8 cellular contexts compared by ENCODE assay signal in genomic region chr17:57939797-57940196, GRCh38. TPM values are rescaled to one million over a fixed set of nuclear protein-coding genes. Genes with fewer than 3 reads are reported as not detected.
DNase-seq lines count a peak whose midpoint lies in the region; ATAC-seq and TF ChIP-seq lines count a peak whose summit lies in the region.

No MANE protein-coding gene starts in this region.

- POLR2A ChIA-PET in Panc1 (lab: Charles Lee) = interaction anchor here (0.6 to 1.0 kb wide), 2 partner anchors 14 to 67 kb away, joined by 3 to 8 read pairs; no protein-coding TSS in a partner anchor

- H3K9me3 ChIP-seq in Panc1 (ENCODE audit: control insufficient read depth, insufficient read depth, low read depth, low read length) (no peaks in the 10 kb centered on the region), vagina (no peaks in the 10 kb centered on the region)

- CTCF ChIA-PET in Panc1 (lab: Charles Lee) = interaction anchor here (0.6 to 0.7 kb wide), 2 partner anchors 9 to 48 kb away, joined by 6 to 9 read pairs; no protein-coding TSS in a partner anchor

- peaks cover 81% of the 10 kb centered on the region for H3K4me1 ChIP-seq in Panc1 (ENCODE audit: control insufficient read depth, insufficient read depth, low read length)
- H3K4me1 ChIP-seq in vagina = peaks cover 99% of the 10 kb centered on the region

- H3K27me3 ChIP-seq in Panc1 (ENCODE audit: control insufficient read depth, insufficient read depth, low read length) (no peaks in the 10 kb centered on the region), vagina (no peaks in the 10 kb centered on the region)

- ATAC-seq in GM21526 (IDR thresholded peaks at IDR 0.05; ENCODE audit: low FRiP score, unreplicated experiment) (peak; percentile 50), Panc1 (no peak), left lobe of liver (peak; percentile 31)

- no peak for TF ChIP-seq CTCF in GM13977 (IDR thresholded peaks at IDR 0.05; ENCODE audit: extremely low read depth, insufficient read depth, missing control alignments)
- TF ChIP-seq CTCF in Panc1 (IDR thresholded peaks at IDR 0.05) = no peak
- TF ChIP-seq CTCF in vagina (IDR thresholded peaks at IDR 0.05) = no peak

- H3K27ac ChIP-seq in Panc1 (ENCODE audit: low read length) (peak overlapping the region; percentile 76), vagina (no peak overlapping the region)

- H3K36me3 ChIP-seq in Panc1 (ENCODE audit: control insufficient read depth, insufficient read depth, low read length) (no peaks in the 10 kb centered on the region), vagina (no peaks in the 10 kb centered on the region)

- in situ Hi-C loops in GM13977 (cut with MboI; ENCODE audit: low pct_unique_long_range_greater_than_20kb, low sequenced_read_pairs, unreplicated experiment) = no loop called here
- in situ Hi-C loops in KBM-7 (cut with MboI; ENCODE audit: low pct_unique_long_range_greater_than_20kb, low sequenced_read_pairs) = no loop called here
- in situ Hi-C loops in Panc1 (cut with HindIII; ENCODE audit: low pct_unique_long_range_greater_than_20kb, low sequenced_read_pairs) = no loop called here

- DNase-seq in GM13977 (ENCODE audit: low spot score) (peak; percentile 71), KBM-7 (peak; percentile 80), Panc1 (ENCODE audit: low read depth, low spot score) (no peak), left lobe of liver (ENCODE audit: low spot score) (no peak), activated gamma-delta T cell (lab: John Stamatoyannopoulos, UW) (no peak), iPS-NIHi7 (ENCODE audit: extremely low spot score) (no peak), vagina (ENCODE audit: extremely low spot score in 2 of 2) (no peak)

- no peak overlapping the region for H3K4me3 ChIP-seq in Panc1 (ENCODE audit: low read depth in 2 of 2, low read length in 2 of 2)
- no peak overlapping the region for H3K4me3 ChIP-seq in vagina

- intact Hi-C loops in Panc1 (cut with micrococcal nuclease; ENCODE audit: unreplicated experiment) = no loop called here
- intact Hi-C loops in vagina (cut with DNase I) = loop anchor here (5.0 kb wide), 1 partner anchor 47 kb away; no protein-coding TSS in a partner anchor

- BruUV-seq in Panc1 (replicated peaks; lab: Mats Ljungman, UMichigan) = TSS peak; percentile 15

- no peak for TF ChIP-seq POLR2A in vagina (IDR thresholded peaks at IDR 0.05)

RNA-seq across cellular contexts. Expression of gene CUEDC1, which starts 15.4 kb away (rescaled TPM):
- total RNA-seq in Panc1 (2021; ENCODE audit: unreplicated experiment) = 103 TPM
- 107 TPM for polyA plus RNA-seq in Panc1 (2012; ENCODE audit: insufficient read length)
- 8.1 TPM for total RNA-seq in left lobe of liver
- total RNA-seq in vagina = 28.7 TPM

RNA-seq across cellular contexts. Expression of gene VEZF1, which starts 48.3 kb away (rescaled TPM):
- total RNA-seq in Panc1 (2021; ENCODE audit: unreplicated experiment) (73.5 TPM), left lobe of liver (12.5 TPM), vagina (86.2 TPM)
- 50.1 TPM for polyA plus RNA-seq in Panc1 (2012; ENCODE audit: insufficient read length)

Comparison
In these comparisons a context has a peak if more than half of its experiments do, and no peak if none do; other contexts are left out.
1. DNase-seq: peak in GM13977 (single experiment) and KBM-7 (single experiment); none in Panc1 (single experiment), left lobe of liver (single experiment), activated gamma-delta T cell (single experiment), iPS-NIHi7 (single experiment) and vagina (0 of 2).